In genomic region chr12:47276253-47277070, GRCh38 we compare ENCODE assay signal across 8 cellular contexts.
DNase-seq lines count a peak whose midpoint lies in the region; ATAC-seq and TF ChIP-seq lines count a peak whose summit lies in the region.

No MANE protein-coding gene starts in this region.

- H3K36me3 Mint-ChIP-seq in MCF 10A (ENCODE audit: insufficient read depth, unreplicated experiment), result no peaks in the 10 kb centered on the region

- no peaks in the 10 kb centered on the region for H3K27me3 Mint-ChIP-seq in MCF 10A (ENCODE audit: insufficient read depth, unreplicated experiment)

- ATAC-seq in GM19395 (IDR thresholded peaks at IDR 0.05; ENCODE audit: unreplicated experiment), result peak; percentile 94
- ATAC-seq in HG03432 (IDR thresholded peaks at IDR 0.05; ENCODE audit: unreplicated experiment), result peak; percentile 96
- ATAC-seq in mucosa of descending colon, result peak; percentile 96

- no peaks in the 10 kb centered on the region for H3K27me3 ChIP-seq in dorsolateral prefrontal cortex

- CTCF ChIA-PET in MCF 10A (lab: Yijun Ruan, JAX), result interaction anchor here (0.6 to 2.1 kb wide), 3 partner anchors 13 to 243 kb away, joined by 4 to 6 read pairs (median 4); no protein-coding TSS in a partner anchor

- TF ChIP-seq CTCF in MCF 10A (IDR thresholded peaks at IDR 0.05; ENCODE audit: unreplicated experiment) (no peak), mucosa of descending colon (IDR thresholded peaks at IDR 0.05) (no peak), dorsolateral prefrontal cortex (IDR thresholded peaks at IDR 0.05 in 54 of 56, conservative IDR thresholded peaks at IDR 0.05 in 2 of 56; ENCODE audit: low read depth in 1 of 56, partially characterized antibody in 56 of 56) (no peak)

- DNase-seq in DMS153 treated with DMSO at 0.1 percent for 48 hours (lab: John Stamatoyannopoulos, UW; ENCODE audit: unreplicated experiment) (peak; percentile 80), RPMI8226 (peak; percentile 4), MCF 10A (ENCODE audit: unreplicated experiment) (peak; percentile 93), mucosa of descending colon (peak in 1 of 3 donors; percentile 77), dorsolateral prefrontal cortex (no peak), DMS114 treated with DMSO at 0.1 percent for 48 hours (lab: John Stamatoyannopoulos, UW; ENCODE audit: unreplicated experiment) (no peak)

- peaks cover 23% of the 10 kb centered on the region for H3K4me1 ChIP-seq in mucosa of descending colon (ENCODE audit: low read depth)

- intact Hi-C loops in MCF 10A (cut with micrococcal nuclease), result no loop called here
- intact Hi-C loops in mucosa of descending colon (cut with DNase I, micrococcal nuclease), result no loop called here
- intact Hi-C loops in dorsolateral prefrontal cortex (cut with DNase I), result no loop called here

- H3K9me3 ChIP-seq in mucosa of descending colon, result no peaks in the 10 kb centered on the region

- H3K4me1 Mint-ChIP-seq in MCF 10A (ENCODE audit: insufficient read depth, unreplicated experiment), result peaks cover 59% of the 10 kb centered on the region

- no peak overlapping the region for H3K27ac ChIP-seq in dorsolateral prefrontal cortex

- BruUV-seq in MCF 10A (replicated peaks; lab: Mats Ljungman, UMichigan), result TSS peak; percentile 56

- H3K9me3 Mint-ChIP-seq in MCF 10A (ENCODE audit: unreplicated experiment), result peaks cover 7% of the 10 kb centered on the region

- POLR2A ChIA-PET in MCF 10A (lab: Yijun Ruan, JAX), result interaction anchor here (0.5 to 3.1 kb wide), 15 partner anchors 9 to 447 kb away, joined by 3 to 41 read pairs (median 4); partner anchors contain the start of genes AMIGO2 and PCED1B

- H3K4me3 ChIP-seq in mucosa of descending colon, result no peak overlapping the region
- H3K4me3 ChIP-seq in dorsolateral prefrontal cortex, result no peak overlapping the region

- H3K4me3 Mint-ChIP-seq in MCF 10A (ENCODE audit: unreplicated experiment), result peak overlapping the region; percentile 34

- peak overlapping the region; percentile 83 for H3K27ac Mint-ChIP-seq in MCF 10A (ENCODE audit: low read depth, unreplicated experiment)

- no peaks in the 10 kb centered on the region for H3K36me3 ChIP-seq in mucosa of descending colon (ENCODE audit: low read depth)

Comparison
In these comparisons a context has a peak if more than half of its experiments do, and no peak if none do; other contexts are left out.
1. DNase-seq: peak in DMS153 treated with DMSO at 0.1 percent for 48 hours (single experiment), RPMI8226 (single experiment) and MCF 10A (single experiment); none in dorsolateral prefrontal cortex (0 of 10) and DMS114 treated with DMSO at 0.1 percent for 48 hours (single experiment).
2. Peak in every context shown above with its lines, with median percentiles within 50 percentile points of each other: ATAC-seq.